Comparison of ENCODE assay signal across 8 cellular contexts in genomic region chr10:32943395-32943794, GRCh38. TPM values are rescaled to one million over a fixed set of nuclear protein-coding genes. Genes with fewer than 3 reads are reported as not detected.
DNase-seq lines count a peak whose midpoint lies in the region; ATAC-seq, FAIRE-seq and TF ChIP-seq lines count a peak whose summit lies in the region.

No MANE protein-coding gene starts in this region.

- ATAC-seq in GM19468 (IDR thresholded peaks at IDR 0.05; ENCODE audit: extremely low read depth, unreplicated experiment) (peak; percentile 35), HG03139 (IDR thresholded peaks at IDR 0.05; ENCODE audit: unreplicated experiment) (peak; percentile 53), body of pancreas (no peak)

- no peak overlapping the region for H3K27ac Mint-ChIP-seq in activated naive CD4-positive, alpha-beta T cell treated with anti-CD3 and anti-CD28 coated beads for 36 hours

- H3K27ac ChIP-seq in epithelial cell of prostate: peak overlapping the region; percentile 63
- H3K27ac ChIP-seq in body of pancreas: peak overlapping the region in 1 of 4 donors; percentile 13

- 48 to 65% methylated on average over 2 of the region's 2 CpGs for WGBS in body of pancreas, 2 donors

- H3K36me3 ChIP-seq in body of pancreas (replicated peaks in 1 of 2; ENCODE audit: insufficient read depth in 1 of 2, low read depth in 2 of 2): no peaks in the 10 kb centered on the region

- CTCF ChIA-PET in activated naive CD4-positive, alpha-beta T cell treated with anti-CD3 and anti-CD28 coated beads for 36 hours (lab: Charles Lee): no interaction called here

- no peaks in the 10 kb centered on the region for H3K9me3 Mint-ChIP-seq in activated naive CD4-positive, alpha-beta T cell treated with anti-CD3 and anti-CD28 coated beads for 36 hours

- H3K9me3 ChIP-seq in body of pancreas: no peaks in the 10 kb centered on the region

- TF ChIP-seq POLR2A in GM12891 (IDR thresholded peaks at IDR 0.05; ENCODE audit: low read depth, low read length) (no peak), body of pancreas (IDR thresholded peaks at IDR 0.05) (no peak)

- DNase-seq in GM12891 (ENCODE audit: insufficient read length, low spot score) (peak; percentile 23), epithelial cell of prostate (ENCODE audit: low read depth, low spot score) (no peak), cortex of kidney (lab: John Stamatoyannopoulos, UW) (no peak), body of pancreas (no peak), iPS-NIHi11 (ENCODE audit: low spot score) (no peak)
- DNase-seq in activated naive CD4-positive, alpha-beta T cell treated with anti-CD3 and anti-CD28 coated beads for 36 hours: no peak

- no peaks in the 10 kb centered on the region for H3K36me3 Mint-ChIP-seq in activated naive CD4-positive, alpha-beta T cell treated with anti-CD3 and anti-CD28 coated beads for 36 hours (ENCODE audit: low read depth)

- H3K27me3 Mint-ChIP-seq in activated naive CD4-positive, alpha-beta T cell treated with anti-CD3 and anti-CD28 coated beads for 36 hours (ENCODE audit: low read depth): no peaks in the 10 kb centered on the region

- peaks cover 82% of the 10 kb centered on the region for H3K4me1 ChIP-seq in body of pancreas

- intact Hi-C loops in body of pancreas (cut with DNase I): no loop called here
- intact Hi-C loops in activated naive CD4-positive, alpha-beta T cell treated with anti-CD3 and anti-CD28 coated beads for 36 hours (cut with micrococcal nuclease): no loop called here

- H3K4me1 Mint-ChIP-seq in activated naive CD4-positive, alpha-beta T cell treated with anti-CD3 and anti-CD28 coated beads for 36 hours (ENCODE audit: low read depth): peaks cover 25% of the 10 kb centered on the region

- no peak overlapping the region for H3K4me3 Mint-ChIP-seq in activated naive CD4-positive, alpha-beta T cell treated with anti-CD3 and anti-CD28 coated beads for 36 hours

- H3K4me3 ChIP-seq in body of pancreas: no peak overlapping the region

- no peak for TF ChIP-seq CTCF in body of pancreas (IDR thresholded peaks at IDR 0.05)

- H3K27me3 ChIP-seq in body of pancreas: no peaks in the 10 kb centered on the region

- no peak for FAIRE-seq in GM12891 (lab: Jason Lieb, UNC)

TF ChIP-seq in GM12891, 5 proteins besides CTCF, POLR2A, EP300 and RAD21:
- TF ChIP-seq TAF1 (IDR thresholded peaks at IDR 0.05; ENCODE audit: low read depth, low read length) (no peak), SPI1 (IDR thresholded peaks at IDR 0.05; ENCODE audit: low read depth, low read length) (peak; percentile 93)

RNA-seq across cellular contexts. Expression of gene ITGB1, which starts 14.6 kb away (rescaled TPM):
- 30.6 TPM for polyA plus RNA-seq in GM12891 (2012; ENCODE audit: low read depth, missing spikeins)
- 100 to 1,000 TPM; 164 to 259 TPM for total RNA-seq in body of pancreas
- 10 to 100 TPM; 30.3 to 34.5 TPM for total RNA-seq in activated naive CD4-positive, alpha-beta T cell treated with anti-CD3 and anti-CD28 coated beads for 36 hours

Comparison
In these comparisons a context has a peak if more than half of its experiments do, and no peak if none do; other contexts are left out.
1. RNA of gene ITGB1, which starts 14.6 kb away (total RNA-seq): 164 to 259 TPM in body of pancreas; 30.3 to 34.5 TPM in activated naive CD4-positive, alpha-beta T cell treated with anti-CD3 and anti-CD28 coated beads for 36 hours; every median in the first group is over 4 times any median in the second.